In the genomic region with DNA sequence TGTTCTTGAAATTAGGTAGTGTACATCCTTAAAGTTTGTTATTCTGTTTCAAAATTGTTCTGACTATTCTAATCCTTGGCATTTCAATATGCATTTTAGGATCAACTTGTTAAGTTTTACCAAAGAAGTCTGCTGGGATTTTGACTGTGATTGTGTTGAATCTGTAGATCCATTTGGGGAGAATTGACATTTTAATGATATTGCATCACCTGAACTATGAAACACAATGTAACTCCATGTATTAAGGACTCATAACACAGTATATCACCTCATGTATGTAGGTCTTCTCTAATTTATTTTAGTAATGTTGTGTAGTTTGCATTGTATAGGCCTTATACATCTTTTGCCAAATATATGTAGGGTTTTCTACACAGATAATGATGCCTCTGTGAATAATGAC, we compare ENCODE assay signal across 6 cellular contexts.
"Had no signal": no experiment of that assay in that cellular context is flagged by ENCODE, and none has a peak within 500 bp of the region (broad histone marks: within the 10 kb centered on the region; RNA-seq: fewer than 3 reads in every experiment).

No MANE protein-coding gene starts in this region.

- H3K27ac ChIP-seq: HL-60, KMS-11 had no signal

- H3K9ac ChIP-seq: KMS-11 had no signal

- H3K27ac Mint-ChIP-seq: IgD-negative memory B cell had no signal

- DNase-seq: KBM-7, KG1 had no signal

- FAIRE-seq: HTR-8/SVneo had no signal

- H3K4me3 Mint-ChIP-seq: IgD-negative memory B cell had no signal

- H3K4me2 ChIP-seq: KMS-11 had no signal
